8 cellular contexts compared by ENCODE assay signal in the genomic region with DNA sequence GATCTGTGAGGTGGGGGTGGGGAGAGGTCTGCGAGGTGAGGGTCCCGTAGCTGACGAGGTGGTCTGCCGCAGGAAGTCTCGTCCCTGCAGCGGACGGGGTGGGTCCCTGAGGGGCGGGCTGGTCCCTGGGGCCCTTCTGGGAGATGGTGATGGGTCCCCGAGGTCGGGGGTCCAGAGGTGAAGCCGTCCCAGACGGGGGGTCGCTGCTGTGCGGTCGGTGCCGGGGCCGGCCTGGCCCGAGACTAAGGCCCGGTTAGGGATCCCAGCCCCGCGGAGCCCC.
DNase-seq lines count a peak whose midpoint lies in the region; TF ChIP-seq lines count a peak whose summit lies in the region.

No MANE protein-coding gene starts in this region.

- no peak for TF ChIP-seq CTCF in DOHH2 (IDR thresholded peaks at IDR 0.05; ENCODE audit: low read depth, low read length, poor library complexity, severe bottlenecking)
- no peak for TF ChIP-seq CTCF in coronary artery (IDR thresholded peaks at IDR 0.05)
- TF ChIP-seq CTCF in nephron progenitor cell (IDR thresholded peaks at IDR 0.05) = no peak

- H3K27me3 ChIP-seq in DOHH2 (ENCODE audit: control insufficient read depth, low read length) = peaks cover 38% of the 10 kb centered on the region
- H3K27me3 ChIP-seq in HUES48 (ENCODE audit: control insufficient read depth, insufficient read depth, low read length) = no peaks in the 10 kb centered on the region

- H3K4me3 Mint-ChIP-seq in nephron progenitor cell = peak overlapping the region; percentile 86

- H3K36me3 Mint-ChIP-seq in nephron progenitor cell (ENCODE audit: low read depth) = no peaks in the 10 kb centered on the region

- DNase-seq in coronary artery (ENCODE audit: low spot score) (no peak), nephron progenitor cell (no peak), NOMO-1 (lab: John Stamatoyannopoulos, UW; ENCODE audit: unreplicated experiment in 2 of 2) (no peak), NCI-H69 (lab: John Stamatoyannopoulos, UW) (no peak), iPS-NIHi11 (ENCODE audit: low spot score) (no peak), COLO668 (lab: John Stamatoyannopoulos, UW; ENCODE audit: unreplicated experiment) (no peak)

- peak overlapping the region; percentile 82 for H3K4me3 ChIP-seq in DOHH2 (ENCODE audit: low read length)
- H3K4me3 ChIP-seq in HUES48 (ENCODE audit: low read depth, low read length) = peak overlapping the region; percentile 85
- peak overlapping the region; percentile 96 for H3K4me3 ChIP-seq in coronary artery

- no peaks in the 10 kb centered on the region for H3K9me2 ChIP-seq in DOHH2 (replicated peaks; ENCODE audit: control insufficient read depth, low read length)

- H3K9me3 Mint-ChIP-seq in nephron progenitor cell = no peaks in the 10 kb centered on the region

- H3K4me2 ChIP-seq in DOHH2 (ENCODE audit: low read length) = peak overlapping the region; percentile 87

- H3K4me1 Mint-ChIP-seq in nephron progenitor cell = peaks cover 68% of the 10 kb centered on the region

- 0 out of 2 replicates have a peak, but pooled peaks cover 3% of the 10 kb centered on the region for H3F3A ChIP-seq in DOHH2 (ENCODE audit: control insufficient read depth, insufficient read depth)

- H3K4me1 ChIP-seq in DOHH2 (ENCODE audit: control insufficient read depth, low read length) (peaks cover 11% of the 10 kb centered on the region), HUES48 (ENCODE audit: control insufficient read depth, insufficient read depth, low read length) (peaks cover 32% of the 10 kb centered on the region)

- H3K79me2 ChIP-seq in DOHH2 (ENCODE audit: control insufficient read depth, low read length) = no peaks in the 10 kb centered on the region

- H3K27ac ChIP-seq in DOHH2 (ENCODE audit: low read depth, low read length) = no peak overlapping the region
- H3K27ac ChIP-seq in HUES48 (ENCODE audit: low read depth, low read length) = peak overlapping the region; percentile 64
- peak overlapping the region; percentile 82 to 90 for H3K27ac ChIP-seq in coronary artery

- H3K27me3 Mint-ChIP-seq in nephron progenitor cell (ENCODE audit: low read depth, poor library complexity) = no peaks in the 10 kb centered on the region

- H3K9me3 ChIP-seq in DOHH2 (ENCODE audit: control insufficient read depth, insufficient read depth, low read length) (no peaks in the 10 kb centered on the region), HUES48 (ENCODE audit: control insufficient read depth, insufficient read depth, low read length) (no peaks in the 10 kb centered on the region)

- H3K36me3 ChIP-seq in DOHH2 (ENCODE audit: control insufficient read depth, low read length) (no peaks in the 10 kb centered on the region), HUES48 (ENCODE audit: control insufficient read depth, insufficient read depth, low read length) (peaks cover 9% of the 10 kb centered on the region)

- H3K9ac ChIP-seq in HUES48 (ENCODE audit: low read depth, low read length) = peak overlapping the region; percentile 80

- H4K20me1 ChIP-seq in DOHH2 (ENCODE audit: control insufficient read depth, insufficient read depth, low read depth, low read length) = 0 out of 2 replicates have a peak, but pooled peaks cover 4% of the 10 kb centered on the region

- no peak overlapping the region for H3K27ac Mint-ChIP-seq in nephron progenitor cell
